Comparison of ENCODE assay signal across 21 cellular contexts in genomic region chr9:95903398-95903797, GRCh38.
"Had no signal": no experiment of that assay in that cellular context is flagged by ENCODE, and none has a peak within 500 bp of the region (broad histone marks: within the 10 kb centered on the region; RNA-seq: fewer than 3 reads in every experiment).

No MANE protein-coding gene starts in this region.

- H3K36me3 ChIP-seq: right atrium auricular region, thoracic aorta had no signal

- H3K27me3 ChIP-seq: heart right ventricle, left lung, right atrium auricular region had no signal

- ATAC-seq: activated CD8-positive, alpha-beta T cell treated with anti-CD3 and anti-CD28 coated beads for 36 hours; heart right ventricle; left lung; lower lobe of right lung; naive thymus-derived CD8-positive, alpha-beta T cell; stimulated activated naive CD8-positive, alpha-beta T cell treated with anti-CD3 and anti-CD28 coated beads, Interleukin-15, Interleukin-2, amounts not matched to agents 100 U/mL and 50 U/mL, for 24 hours had no signal

- H3K4me1 ChIP-seq: left lung, lower lobe of right lung, right atrium auricular region had no signal

- H3K4me3 ChIP-seq: heart right ventricle, left lung, lower lobe of right lung, right atrium auricular region, thoracic aorta had no signal

- FAIRE-seq: colon, urothelium cell line had no signal

- H3K27ac ChIP-seq: heart right ventricle, left lung, lower lobe of right lung, right atrium auricular region, thoracic aorta had no signal

- DNase-seq: activated B cell treated with CpG ODN at 0.5 μM for 24 hours; activated CD4-positive, alpha-beta T cell treated with anti-CD3 and anti-CD28 coated beads, Interleukin-2, amount 50 U/mL, for 1 hour; activated CD8-positive, alpha-beta T cell treated with anti-CD3 and anti-CD28 coated beads for 36 hours; activated T-cell treated with anti-CD3 and anti-CD28 coated beads, Interleukin-2, amount 50 U/mL, for 48 hours; anterior cingulate cortex; dermis blood vessel endothelial cell; effector CD4-positive, alpha-beta T cell; heart right ventricle; left lung; lower lobe of right lung; mesenchymal stem cell; naive thymus-derived CD8-positive, alpha-beta T cell; nucleus accumbens; stimulated activated CD4-positive, alpha-beta T cell treated with anti-CD3 and anti-CD28 coated beads, Interleukin-2, amount 100 ng/mL, for 48 hours; stimulated activated naive CD8-positive, alpha-beta T cell treated with anti-CD3 and anti-CD28 coated beads, Interleukin-15, Interleukin-2, amounts not matched to agents 100 U/mL and 50 U/mL, for 24 hours; T-helper 2 cell; trophoblast cell had no signal

- H3K9me3 ChIP-seq: heart right ventricle, left lung, lower lobe of right lung, right atrium auricular region, thoracic aorta had no signal
